ENCODE assay signal across 26 cellular contexts in the genomic region with DNA sequence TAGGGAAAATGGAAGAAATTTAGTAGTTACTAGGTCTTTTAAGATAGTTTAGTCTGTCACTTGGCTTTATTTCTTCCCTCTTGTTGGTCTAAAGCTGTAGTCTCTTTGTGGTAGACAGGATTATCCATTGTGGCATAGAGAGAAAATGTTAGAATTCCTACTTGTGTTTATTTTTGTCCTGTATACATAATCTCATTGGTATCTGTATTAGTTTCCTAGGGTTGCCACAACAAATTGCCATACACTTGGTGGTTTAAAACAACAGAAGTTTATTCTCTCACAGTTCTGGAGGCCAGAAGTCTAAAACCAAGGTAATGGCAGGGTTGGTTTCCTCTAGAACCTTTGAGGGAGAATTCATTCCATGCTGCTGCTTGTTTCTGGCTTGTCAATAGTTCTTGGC.
A peak's percentile ranks its signal among the peaks of the same experiment; 100 is the strongest.
DNase-seq lines count a peak whose midpoint lies in the region; ATAC-seq and TF ChIP-seq lines count a peak whose summit lies in the region.
"Had no signal": no experiment of that assay in that cellular context is flagged by ENCODE, and none has a peak within 500 bp of the region (broad histone marks: within the 10 kb centered on the region; RNA-seq: fewer than 3 reads in every experiment).

No MANE protein-coding gene starts in this region.

- ATAC-seq in GM21526 (IDR thresholded peaks at IDR 0.05; ENCODE audit: low FRiP score, unreplicated experiment): no peak
- ATAC-seq in lower lobe of right lung: no peak
- ATAC-seq: GM23338; K562; stimulated activated naive B cell treated with anti-CD40 and anti-IgM and Interleukin-4, amounts not matched to agents 10 μg/mL and 1 μg/mL and 100 μg/mL, for 72 hours; WTC11 had no signal

- intact Hi-C loops in left ventricle myocardium inferior (cut with micrococcal nuclease): no loop called here
- intact Hi-C loops in cardiac septum (cut with DNase I): no loop called here
- intact Hi-C loops in lower lobe of right lung (cut with DNase I): no loop called here

- peaks cover 44% of the 10 kb centered on the region for H4K20me1 ChIP-seq in Karpas-422 (ENCODE audit: insufficient read depth, low read depth, low read length)

- H3K79me2 ChIP-seq in Karpas-422 (ENCODE audit: low read length): no peaks in the 10 kb centered on the region

- H3K9ac ChIP-seq in Karpas-422 (ENCODE audit: low read length): no peak overlapping the region

- H3K9me2 ChIP-seq in Karpas-422 (replicated peaks; ENCODE audit: insufficient read depth, low read length): no peaks in the 10 kb centered on the region

- H3K27ac ChIP-seq in left ventricle myocardium inferior (replicated peaks): peak overlapping the region; percentile 10
- no peak overlapping the region for H3K27ac ChIP-seq in lower lobe of right lung
- no peak overlapping the region for H3K27ac ChIP-seq in Karpas-422 (ENCODE audit: low read length)
- H3K27ac ChIP-seq: C4-2B, skin epidermis, uterus had no signal

- TF ChIP-seq CTCF in left ventricle myocardium inferior (IDR thresholded peaks at IDR 0.05; ENCODE audit: borderline replicate concordance) (no peak), lower lobe of right lung (IDR thresholded peaks at IDR 0.05) (no peak)

- H3K4me2 ChIP-seq in Karpas-422 (ENCODE audit: low read depth, low read length, poor library complexity, severe bottlenecking): no peak overlapping the region
- H3K4me2 ChIP-seq: GM23338 had no signal

- no peak overlapping the region for H2AFZ ChIP-seq in Karpas-422 (ENCODE audit: low read length)
- H2AFZ ChIP-seq: GM23338 had no signal

- no peaks in the 10 kb centered on the region for H3K27me3 ChIP-seq in left ventricle myocardium inferior (ENCODE audit: low read depth)
- no peaks in the 10 kb centered on the region for H3K27me3 ChIP-seq in lower lobe of right lung (ENCODE audit: low read depth)
- H3K27me3 ChIP-seq in Karpas-422 (ENCODE audit: low read length): no peaks in the 10 kb centered on the region
- H3K27me3 ChIP-seq: uterus had no signal

- H3K9me3 ChIP-seq in left ventricle myocardium inferior (replicated peaks) (no peaks in the 10 kb centered on the region), lower lobe of right lung (no peaks in the 10 kb centered on the region), Karpas-422 (ENCODE audit: low read length) (no peaks in the 10 kb centered on the region)
- H3K9me3 ChIP-seq: uterus had no signal

- H3K4me1 ChIP-seq in left ventricle myocardium inferior: peaks cover 82% of the 10 kb centered on the region
- H3K4me1 ChIP-seq in lower lobe of right lung: peaks cover 21% of the 10 kb centered on the region
- H3K4me1 ChIP-seq in Karpas-422 (ENCODE audit: low read length): peaks cover 16% of the 10 kb centered on the region
- H3K4me1 ChIP-seq: uterus had no signal

- no peaks in the 10 kb centered on the region for H3K36me3 ChIP-seq in left ventricle myocardium inferior
- no peaks in the 10 kb centered on the region for H3K36me3 ChIP-seq in lower lobe of right lung
- no peaks in the 10 kb centered on the region for H3K36me3 ChIP-seq in Karpas-422 (ENCODE audit: insufficient read depth, low read length)
- H3K36me3 ChIP-seq: uterus had no signal

- DNase-seq in left ventricle myocardium inferior (no peak), cardiac septum (ENCODE audit: low spot score) (no peak), amniotic epithelial cell (ENCODE audit: low read depth) (peak; percentile 18), iris pigment epithelial cell (ENCODE audit: low read depth) (peak; percentile 18), lower lobe of right lung (no peak), Karpas-422 (no peak), RKO (ENCODE audit: low spot score) (no peak)
- DNase-seq: ACHN; activated naive CD4-positive, alpha-beta T cell treated with anti-CD3 and anti-CD28 coated beads, Interleukin-2, amount 50 U/mL, for 16 hours; aorta; cerebellar nuclear complex; foreskin fibroblast; hippocampal formation; immature natural killer cell; NCI-H1417 treated with DMSO at 0.1 percent for 48 hours; NCI-H2081 treated with DMSO at 0.1 percent for 48 hours; NCI-H446; stimulated activated naive B cell treated with anti-CD40 and anti-IgM and Interleukin-4, amounts not matched to agents 10 μg/mL and 1 μg/mL and 100 μg/mL, for 72 hours; T1000; uterus had no signal

- no peak overlapping the region for H3K4me3 ChIP-seq in left ventricle myocardium inferior
- H3K4me3 ChIP-seq in lower lobe of right lung: no peak overlapping the region
- no peak overlapping the region for H3K4me3 ChIP-seq in Karpas-422 (ENCODE audit: low read length)
- H3K4me3 ChIP-seq: GM23338, K562, skin epidermis, uterus had no signal

Comparison
In these comparisons a context has a peak if more than half of its experiments do, and no peak if none do; other contexts are left out.
1. DNase-seq: peak in amniotic epithelial cell (single experiment) and iris pigment epithelial cell (single experiment); none in left ventricle myocardium inferior (single experiment), cardiac septum (single experiment), lower lobe of right lung (single experiment), Karpas-422 (single experiment) and RKO (single experiment).